In genomic region chr1:61746768-61747167, GRCh38 we compare ENCODE assay signal across 12 cellular contexts. TPM values are rescaled to one million over a fixed set of nuclear protein-coding genes. Genes with fewer than 3 reads are reported as not detected.
A peak's percentile ranks its signal among the peaks of the same experiment; 100 is the strongest.
DNase-seq lines count a peak whose midpoint lies in the region; ATAC-seq, FAIRE-seq and TF ChIP-seq lines count a peak whose summit lies in the region.
"Had no signal": no experiment of that assay in that cellular context is flagged by ENCODE, and none has a peak within 500 bp of the region (broad histone marks: within the 10 kb centered on the region; RNA-seq: fewer than 3 reads in every experiment).

No MANE protein-coding gene starts in this region.

- H3K9me3 Mint-ChIP-seq in activated naive CD8-positive, alpha-beta T cell (ENCODE audit: low read depth), result no peaks in the 10 kb centered on the region
- no peaks in the 10 kb centered on the region for H3K9me3 Mint-ChIP-seq in activated naive CD8-positive, alpha-beta T cell treated with anti-CD3 and anti-CD28 coated beads for 36 hours
- H3K9me3 Mint-ChIP-seq: neural crest cell; T-helper 1 cell treated with Interleukin-12 subunit alpha and Interleukin-12 subunit beta and Interleukin-4 antibody, amounts not matched to agents 30 μg/mL and 1 μg/mL, for 36 hours had no signal

- H2AK5ac ChIP-seq in neuronal stem cell (ENCODE audit: low read depth, low read length), result no peak overlapping the region

- no peak for TF ChIP-seq EP300 in K562 (IDR thresholded peaks at IDR 0.05; ENCODE audit: low read length)

- H3K4me3 Mint-ChIP-seq in activated naive CD8-positive, alpha-beta T cell, result no peak overlapping the region
- no peak overlapping the region for H3K4me3 Mint-ChIP-seq in activated naive CD8-positive, alpha-beta T cell treated with anti-CD3 and anti-CD28 coated beads for 36 hours
- H3K4me3 Mint-ChIP-seq: neural crest cell; T-helper 1 cell treated with Interleukin-12 subunit alpha and Interleukin-12 subunit beta and Interleukin-4 antibody, amounts not matched to agents 30 μg/mL and 1 μg/mL, for 36 hours had no signal

- FAIRE-seq in K562 (lab: Jason Lieb, UNC) (peak; percentile 46), kidney (lab: Jason Lieb, UNC) (peak; percentile 96)

- H3K9me1 ChIP-seq in K562 (ENCODE audit: control insufficient read depth, insufficient read depth, low read length), result no peaks in the 10 kb centered on the region

- H2BK5ac ChIP-seq in neuronal stem cell (ENCODE audit: low read length), result no peak overlapping the region

- intact Hi-C loops in K562 (cut with micrococcal nuclease), result no loop called here
- intact Hi-C loops in kidney (cut with DNase I), result no loop called here
- intact Hi-C loops in tibial artery (cut with DNase I; ENCODE audit: low total_unique reads), result loop anchor here (10.0 kb wide), 1 partner anchor 108 kb away; no protein-coding TSS in a partner anchor

- H4K20me1 ChIP-seq in K562 (replicated peaks; ENCODE audit: control insufficient read depth, insufficient read depth, low read length), result no peaks in the 10 kb centered on the region

- no peak overlapping the region for H2BK120ac ChIP-seq in neuronal stem cell (ENCODE audit: low read depth, low read length)

- no peaks in the 10 kb centered on the region for H3K79me2 ChIP-seq in K562 (ENCODE audit: control insufficient read depth, insufficient read depth, low read length)

- H3K36me3 Mint-ChIP-seq in activated naive CD8-positive, alpha-beta T cell, result no peaks in the 10 kb centered on the region
- H3K36me3 Mint-ChIP-seq in activated naive CD8-positive, alpha-beta T cell treated with anti-CD3 and anti-CD28 coated beads for 36 hours, result peaks cover 4% of the 10 kb centered on the region

- H4K91ac ChIP-seq in neuronal stem cell (ENCODE audit: low read depth, low read length, poor library complexity), result no peak overlapping the region

- no peaks in the 10 kb centered on the region for H3K27me3 Mint-ChIP-seq in activated naive CD8-positive, alpha-beta T cell
- no peaks in the 10 kb centered on the region for H3K27me3 Mint-ChIP-seq in activated naive CD8-positive, alpha-beta T cell treated with anti-CD3 and anti-CD28 coated beads for 36 hours

- no peak overlapping the region for H3K27ac ChIP-seq in K562 (ENCODE audit: extremely low read depth, low read depth, low read length)
- H3K27ac ChIP-seq in kidney (ENCODE audit: low read depth in 2 of 2, low read length in 2 of 2), result peak overlapping the region; percentile 40 to 73
- H3K27ac ChIP-seq in tibial artery, result peak overlapping the region; percentile 47 to 63
- H3K27ac ChIP-seq in neuronal stem cell (replicated peaks; ENCODE audit: low read length), result no peak overlapping the region

- CTCF ChIA-PET in K562 (lab: Yijun Ruan, JAX; ENCODE audit: low intra/inter-chr PET ratio), result no interaction called here

- H3K9me3 ChIP-seq in K562 (replicated peaks; ENCODE audit: control insufficient read depth, insufficient read depth, low read depth, low read length) (no peaks in the 10 kb centered on the region), kidney (ENCODE audit: control insufficient read depth in 1 of 2, low read length in 2 of 2) (no peaks in the 10 kb centered on the region), tibial artery (no peaks in the 10 kb centered on the region), neuronal stem cell (replicated peaks in 1 of 2; ENCODE audit: control insufficient read depth in 2 of 2, insufficient read depth in 1 of 2, low read depth in 1 of 2, low read length in 2 of 2) (no peaks in the 10 kb centered on the region)
- H3K9me3 ChIP-seq: tibial nerve had no signal

- no peak for DNase-seq in activated naive CD8-positive, alpha-beta T cell treated with anti-CD3 and anti-CD28 coated beads for 36 hours
- DNase-seq in K562 (ENCODE audit: extremely low read depth in 1 of 4, low spot score in 3 of 4) (peak in 1 of 4 experiments; percentile 9), kidney (no peak), tibial artery (no peak), KBM-7 (no peak), neuronal stem cell (ENCODE audit: low spot score) (no peak), globus pallidus (ENCODE audit: low spot score) (no peak)
- DNase-seq: NCI-H524 treated with DMSO at 0.1 percent for 48 hours had no signal

- H3K27ac Mint-ChIP-seq in activated naive CD8-positive, alpha-beta T cell, result peak overlapping the region; percentile 7
- H3K27ac Mint-ChIP-seq in activated naive CD8-positive, alpha-beta T cell treated with anti-CD3 and anti-CD28 coated beads for 36 hours, result no peak overlapping the region
- H3K27ac Mint-ChIP-seq: T-helper 1 cell treated with Interleukin-12 subunit alpha and Interleukin-12 subunit beta and Interleukin-4 antibody, amounts not matched to agents 30 μg/mL and 1 μg/mL, for 36 hours had no signal

- TF ChIP-seq CTCF in K562 (IDR thresholded peaks at IDR 0.05 in 2 of 3, conservative IDR thresholded peaks at IDR 0.05 in 1 of 3; ENCODE audit: insufficient read depth in 2 of 3, low read depth in 1 of 3, low read length in 3 of 3) (no peak), kidney (IDR thresholded peaks at IDR 0.05; ENCODE audit: borderline replicate concordance, extremely low read depth, insufficient read depth) (no peak), tibial artery (IDR thresholded peaks at IDR 0.05) (no peak)

- H4K8ac ChIP-seq in neuronal stem cell (ENCODE audit: low read depth, low read length), result no peak overlapping the region

- H2AFZ ChIP-seq in K562 (ENCODE audit: low read depth, low read length) (peak overlapping the region; percentile 65), neuronal stem cell (ENCODE audit: low read length) (no peak overlapping the region)

- H3K4me2 ChIP-seq in K562 (ENCODE audit: insufficient read depth, low read length) (no peak overlapping the region), neuronal stem cell (ENCODE audit: insufficient read depth, low read length, poor library complexity, severe bottlenecking) (no peak overlapping the region)

- no TSS peak for BruUV-seq in K562 (replicated peaks; lab: Mats Ljungman, UMichigan)

- H3K4ac ChIP-seq in neuronal stem cell (ENCODE audit: low read length), result no peak overlapping the region

- H3K23ac ChIP-seq in neuronal stem cell (ENCODE audit: low read depth, low read length, poor library complexity), result no peak overlapping the region

- no peaks in the 10 kb centered on the region for H3K36me3 ChIP-seq in K562 (ENCODE audit: control insufficient read depth, insufficient read depth, low read length)
- no peaks in the 10 kb centered on the region for H3K36me3 ChIP-seq in kidney (ENCODE audit: control insufficient read depth in 1 of 2, insufficient read depth in 2 of 2, low read length in 2 of 2)
- no peaks in the 10 kb centered on the region for H3K36me3 ChIP-seq in tibial artery
- no peaks in the 10 kb centered on the region for H3K36me3 ChIP-seq in neuronal stem cell (replicated peaks in 1 of 2; ENCODE audit: control insufficient read depth in 2 of 2, insufficient read depth in 2 of 2, low read length in 2 of 2)
- H3K36me3 ChIP-seq: tibial nerve had no signal

- POLR2A ChIA-PET in K562 (lab: Yijun Ruan, JAX), result no interaction called here

- H3K9ac ChIP-seq in K562 (ENCODE audit: insufficient read depth in 1 of 2, low read depth in 2 of 2, low read length in 2 of 2), result no peak overlapping the region
- H3K9ac ChIP-seq in kidney (ENCODE audit: low read length in 2 of 2), result peak overlapping the region in 1 of 2 donors; percentile 32
- no peak overlapping the region for H3K9ac ChIP-seq in neuronal stem cell (ENCODE audit: low read depth, low read length, poor library complexity)

- no peaks in the 10 kb centered on the region; a peak in 1 of 5 replicates for H3K4me1 ChIP-seq in K562 (replicated peaks in 1 of 2; ENCODE audit: control insufficient read depth in 2 of 2, insufficient read depth in 2 of 2, low read length in 2 of 2)
- H3K4me1 ChIP-seq in kidney (ENCODE audit: control insufficient read depth in 1 of 2, insufficient read depth in 1 of 2, low read depth in 1 of 2, low read length in 2 of 2), result peaks cover under 1 to 12% of the 10 kb centered on the region in 2 donors
- peaks cover 0 to 29% (median 10%) of the 10 kb centered on the region in 4 donors for H3K4me1 ChIP-seq in tibial artery
- no peaks in the 10 kb centered on the region for H3K4me1 ChIP-seq in neuronal stem cell (ENCODE audit: control insufficient read depth in 2 of 2, insufficient read depth in 1 of 2, low read depth in 1 of 2, low read length in 2 of 2)

- H2BK15ac ChIP-seq in neuronal stem cell (ENCODE audit: low read length), result no peak overlapping the region

- H3K18ac ChIP-seq in neuronal stem cell (ENCODE audit: low read length), result no peak overlapping the region

- in situ Hi-C loops in K562 (cut with MboI), result no loop called here
- in situ Hi-C loops in KBM-7 (cut with MboI; ENCODE audit: low pct_unique_long_range_greater_than_20kb, low sequenced_read_pairs), result no loop called here

- TF ChIP-seq RAD21 in K562 (CRISPR knock-in tag; conservative IDR thresholded peaks at IDR 0.05 in 1 of 2, IDR thresholded peaks at IDR 0.05 in 1 of 2), result no peak

- no peak for ATAC-seq in K562

- no peak for TF ChIP-seq POLR2A in K562 (conservative IDR thresholded peaks at IDR 0.05)

- WGBS in K562 (ENCODE audit: insufficient coverage, low coverage, missing lambda C conversion rate), result 50% methylated on average over 1 of the region's 1 CpG
- no CpG with 5 or more reads among the region's 1 CpG for WGBS in neuronal stem cell (ENCODE audit: extremely low coverage in 2 of 2, insufficient read length in 2 of 2, insufficient replicate concordance in 1 of 2), 2 donors

- peaks cover 31% of the 10 kb centered on the region for H3K4me1 Mint-ChIP-seq in activated naive CD8-positive, alpha-beta T cell (ENCODE audit: low read depth)
- peaks cover 17% of the 10 kb centered on the region for H3K4me1 Mint-ChIP-seq in activated naive CD8-positive, alpha-beta T cell treated with anti-CD3 and anti-CD28 coated beads for 36 hours

- H2BK12ac ChIP-seq in neuronal stem cell (ENCODE audit: low read length), result no peak overlapping the region

- no peaks in the 10 kb centered on the region for H3K79me1 ChIP-seq in neuronal stem cell (ENCODE audit: low read depth, low read length)

- H3K27me3 ChIP-seq in K562 (ENCODE audit: control insufficient read depth in 2 of 2, insufficient read depth in 2 of 2, low read length in 2 of 2), result no peaks in the 10 kb centered on the region
- H3K27me3 ChIP-seq in tibial artery, result no peaks in the 10 kb centered on the region
- peaks cover 0 to 28% (median 0%) of the 10 kb centered on the region in 3 experiments for H3K27me3 ChIP-seq in neuronal stem cell (ENCODE audit: control insufficient read depth in 3 of 3, insufficient read depth in 3 of 3, low read depth in 1 of 3, low read length in 3 of 3)
- H3K27me3 ChIP-seq: tibial nerve had no signal

- H3K4me3 ChIP-seq in K562 (no peak overlapping the region), kidney (ENCODE audit: low read length in 2 of 2) (peak overlapping the region; percentile 65 to 72), tibial artery (no peak overlapping the region), neuronal stem cell (ENCODE audit: low read length in 2 of 2) (no peak overlapping the region)
- H3K4me3 ChIP-seq: tibial nerve had no signal

- H3K14ac ChIP-seq in neuronal stem cell (ENCODE audit: low read length), result no peak overlapping the region

RNA-seq across cellular contexts. Expression of gene PATJ, which starts 4.5 kb away (rescaled TPM):
- 1 to 10 TPM; 6.8 to 8.9 TPM for total RNA-seq in activated naive CD8-positive, alpha-beta T cell treated with anti-CD3 and anti-CD28 coated beads for 36 hours
- not detected in 2 replicates for total RNA-seq in K562 (2011; cell fraction: chromatin; rRNA removed; ENCODE audit: low replicate concordance)
- not detected in 2 replicates for total RNA-seq in K562 (2011; cell fraction: nucleolus; rRNA removed)
- total RNA-seq in K562 (2011; cell fraction: nucleoplasm; rRNA removed), result not detected in 2 replicates
- total RNA-seq in K562 (2014; rRNA removed) (not detected in 2 replicates), K562 (2014; rRNA removed; fragmentation: Illumina TruSeq; extraction: Trizol) (not detected in 2 replicates), K562 (2015; rRNA removed; fragmentation: Illumina TruSeq; extraction: Trizol) (not detected in 2 replicates), K562 (2021) (0.22 and 0.47 TPM in 2 replicates), kidney (98.0 TPM)
- polyA plus RNA-seq in K562 (2011; rRNA removed) (not detected in 2 replicates), K562 (2014; fragmentation: Illumina TruSeq; extraction: Trizol) (not detected in 2 replicates), K562 (2014; fragmentation: Nextera tagmentation; extraction: Ambion mirVana) (not detected), K562 (2014; rRNA removed) (not detected in 2 replicates), kidney (ENCODE audit: insufficient read depth, low read depth, low replicate concordance) (44.0 TPM)
- not detected in 2 replicates for polyA plus RNA-seq in K562 (2011; cell fraction: cytosol; rRNA removed)
- not detected in 2 replicates for polyA plus RNA-seq in K562 (2011; cell fraction: nucleus; rRNA removed)
- polyA plus RNA-seq in K562 (2012), result not detected in 2 replicates
- polyA minus RNA-seq in K562 (2011; rRNA and poly(A)+ RNA removed), result not detected in 2 replicates
- not detected in 2 replicates for polyA minus RNA-seq in K562 (2011; cell fraction: cytosol; rRNA and poly(A)+ RNA removed)
- polyA minus RNA-seq in K562 (2011; cell fraction: nucleus; rRNA and poly(A)+ RNA removed), result not detected in 2 replicates
- polyA plus RNA-seq in neuronal stem cell (2013, experiment 1 of 2), result 6.8 TPM
- 6.3 TPM for polyA plus RNA-seq in neuronal stem cell (2013, experiment 2 of 2)

RNA-seq across cellular contexts. Expression of gene TM2D1, which starts 21.8 kb away (rescaled TPM):
- total RNA-seq in activated naive CD8-positive, alpha-beta T cell treated with anti-CD3 and anti-CD28 coated beads for 36 hours, result 10 to 100 TPM; 24.7 to 25.6 TPM
- 41.3 and 96.7 TPM in 2 replicates for total RNA-seq in K562 (2011; cell fraction: chromatin; rRNA removed; ENCODE audit: low replicate concordance)
- total RNA-seq in K562 (2011; cell fraction: nucleolus; rRNA removed), result 50.5 and 53.5 TPM in 2 replicates
- 74.2 and 89.5 TPM in 2 replicates for total RNA-seq in K562 (2011; cell fraction: nucleoplasm; rRNA removed)
- total RNA-seq in K562 (2014; rRNA removed), result 49.6 and 56.7 TPM in 2 replicates
- 42.3 and 44.8 TPM in 2 replicates for total RNA-seq in K562 (2014; rRNA removed; fragmentation: Illumina TruSeq; extraction: Trizol)
- total RNA-seq in K562 (2015; rRNA removed; fragmentation: Illumina TruSeq; extraction: Trizol), result 40.3 and 45.5 TPM in 2 replicates
- total RNA-seq in K562 (2021), result 24.5 and 24.8 TPM in 2 replicates
- 42.6 and 52.2 TPM in 2 replicates for polyA plus RNA-seq in K562 (2011; rRNA removed)
- polyA plus RNA-seq in K562 (2011; cell fraction: cytosol; rRNA removed), result 34.1 and 44.1 TPM in 2 replicates
- 27.5 and 32.8 TPM in 2 replicates for polyA plus RNA-seq in K562 (2011; cell fraction: nucleus; rRNA removed)
- 34.1 and 37.7 TPM in 2 replicates for polyA plus RNA-seq in K562 (2012)
- 32.3 and 34.7 TPM in 2 replicates for polyA plus RNA-seq in K562 (2014; fragmentation: Illumina TruSeq; extraction: Trizol)
- polyA plus RNA-seq in K562 (2014; fragmentation: Nextera tagmentation; extraction: Ambion mirVana), result 10 to 100 TPM; 47.7 to 53.3 TPM
- 65.2 TPM in 2 replicates for polyA plus RNA-seq in K562 (2014; rRNA removed)
- polyA minus RNA-seq in K562 (2011; rRNA and poly(A)+ RNA removed), result 27.9 and 33.5 TPM in 2 replicates
- 9.4 and 16.2 TPM in 2 replicates for polyA minus RNA-seq in K562 (2011; cell fraction: cytosol; rRNA and poly(A)+ RNA removed)
- polyA minus RNA-seq in K562 (2011; cell fraction: nucleus; rRNA and poly(A)+ RNA removed), result 34.3 and 47.2 TPM in 2 replicates
- total RNA-seq in kidney, result 52.6 TPM
- 49.6 TPM for polyA plus RNA-seq in kidney (ENCODE audit: insufficient read depth, low read depth, low replicate concordance)
- 30.1 TPM for polyA plus RNA-seq in neuronal stem cell (2013, experiment 1 of 2)
- 29.3 TPM for polyA plus RNA-seq in neuronal stem cell (2013, experiment 2 of 2)

Comparison
In these comparisons a context has a peak if more than half of its experiments do, and no peak if none do; other contexts are left out.
1. H3K27ac ChIP-seq: peak in kidney (2 of 2) and tibial artery (2 of 2); none in K562 (single experiment) and neuronal stem cell (single experiment).
2. H3K4me3 ChIP-seq: peak in kidney (2 of 2); none in K562 (single experiment), tibial artery (0 of 2) and neuronal stem cell (0 of 2).